Comparison of ENCODE assay signal across 35 cellular contexts in the genomic region with DNA sequence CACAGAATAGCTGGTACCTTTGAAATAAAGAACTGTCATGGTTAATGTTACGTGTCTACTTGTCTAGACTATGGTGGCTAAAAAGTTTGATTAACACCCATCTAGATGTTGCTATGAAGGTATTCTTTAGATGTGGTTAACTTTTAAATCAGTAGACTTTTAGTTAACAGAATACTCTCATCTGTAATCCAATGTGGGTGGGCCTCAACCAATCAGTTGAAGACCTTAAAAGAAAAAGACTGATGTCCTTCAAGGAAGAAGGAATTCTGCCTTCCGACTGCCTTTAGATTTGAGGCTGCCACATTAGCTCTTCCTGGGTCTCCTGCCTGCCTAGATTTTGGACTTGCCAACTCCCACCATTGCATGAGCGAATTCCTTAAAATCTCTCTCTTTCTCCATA.
"Had no signal": no experiment of that assay in that cellular context is flagged by ENCODE, and none has a peak within 500 bp of the region (broad histone marks: within the 10 kb centered on the region; RNA-seq: fewer than 3 reads in every experiment).

No MANE protein-coding gene starts in this region.

- DNase-seq: Karpas-422, MG63, MM.1S, MV-4-11, NCI-H1048, NCI-H1092, NCI-H1092 treated with DMSO at 0.1 percent for 48 hours, NCI-H1105, NCI-H1105 treated with DMSO at 0.1 percent for 48 hours, NCI-H1417, NCI-H1417 treated with DMSO at 0.1 percent for 48 hours, NCI-H1436, NCI-H1436 treated with DMSO at 0.1 percent for 48 hours, NCI-H146, NCI-H1694, NCI-H1694 treated with DMSO at 0.1 percent for 48 hours, NCI-H187, NCI-H187 treated with DMSO at 0.1 percent for 48 hours, NCI-H1930, NCI-H2029, NCI-H2029 treated with DMSO at 0.1 percent for 48 hours, NCI-H2081, NCI-H2081 treated with DMSO at 0.1 percent for 48 hours, NCI-H2107, NCI-H2171, NCI-H2171 treated with DMSO at 0.1 percent for 48 hours, NCI-H2227 treated with DMSO at 0.1 percent for 48 hours, NCI-H226, NCI-H345, NCI-H446, NCI-H446 treated with DMSO at 0.1 percent for 48 hours, NCI-H510A, NCI-H510A treated with DMSO at 0.1 percent for 48 hours, NCI-H524, NCI-H524 treated with DMSO at 0.1 percent for 48 hours had no signal

- H3K4me3 ChIP-seq: MG63 had no signal

- H3K36me3 ChIP-seq: MG63 had no signal

- H3K27me3 ChIP-seq: MG63 had no signal

- H3K9me3 ChIP-seq: MG63 had no signal
